In genomic region chr9:93821307-93821703, GRCh38 we compare ENCODE assay signal across 29 cellular contexts.
"Had no signal": no experiment of that assay in that cellular context is flagged by ENCODE, and none has a peak within 500 bp of the region (broad histone marks: within the 10 kb centered on the region; RNA-seq: fewer than 3 reads in every experiment).

No MANE protein-coding gene starts in this region.

- H3K27ac ChIP-seq: adrenal gland, body of pancreas, esophagus squamous epithelium, gastroesophageal sphincter, WERI-Rb-1 had no signal

- ATAC-seq: activated CD4-positive, CD25-positive, alpha-beta regulatory T cell treated with anti-CD3 and anti-CD28 coated beads, Interleukin-2, amount 50 U/mL, for 24 hours; activated CD8-positive, alpha-beta T cell treated with anti-CD3 and anti-CD28 coated beads for 36 hours; activated naive CD8-positive, alpha-beta T cell treated with anti-CD3 and anti-CD28 coated beads, Interleukin-2, amount 50 U/mL, for 24 hours; activated T-cell treated with anti-CD3 and anti-CD28 coated beads, Interleukin-2, amount 50 U/mL, for 4 hours; activated T-helper 17 cell treated with anti-CD3 and anti-CD28 coated beads, Interleukin-2, amount 50 U/mL, for 72 hours; body of pancreas; effector memory CD8-positive, alpha-beta T cell; gastroesophageal sphincter; T-helper 17 cell had no signal

- H3K4me3 ChIP-seq: adrenal gland, body of pancreas, esophagus squamous epithelium, gastroesophageal sphincter had no signal

- H3K36me3 ChIP-seq: adrenal gland, esophagus squamous epithelium, gastroesophageal sphincter, WERI-Rb-1 had no signal

- H3K9me3 ChIP-seq: adrenal gland, body of pancreas, esophagus squamous epithelium had no signal

- DNase-seq: activated B cell treated with CpG ODN at 0.5 μM for 24 hours; activated CD4-positive, alpha-beta T cell treated with anti-CD3 and anti-CD28 coated beads for 48 hours; activated CD4-positive, alpha-beta T cell treated with anti-CD3 and anti-CD28 coated beads, Interleukin-2, amount 50 U/mL, for 1 hour; activated CD4-positive, alpha-beta T cell treated with anti-CD3 and anti-CD28 coated beads, Interleukin-2, amount 50 U/mL, for 48 hours; activated CD8-positive, alpha-beta memory T cell treated with anti-CD3 and anti-CD28 coated beads for 24 hours; activated CD8-positive, alpha-beta T cell treated with anti-CD3 and anti-CD28 coated beads for 36 hours; activated effector memory CD4-positive, alpha-beta T cell treated with Interleukin-2 at 50 U/mL for 16 hours; activated gamma-delta T cell treated with Interleukin-2 at 50 U/mL for 16 hours; activated naive CD4-positive, alpha-beta T cell treated with anti-CD3 and anti-CD28 coated beads for 36 hours; activated naive CD8-positive, alpha-beta T cell treated with anti-CD3 and anti-CD28 coated beads for 36 hours; activated naive CD8-positive, alpha-beta T cell treated with anti-CD3 and anti-CD28 coated beads, Interleukin-2, amount 50 U/mL, for 24 hours; activated T-cell treated with anti-CD3 and anti-CD28 coated beads, Interleukin-2, amount 50 U/mL, for 4 hours; adrenal gland; amygdala; body of pancreas; caudate nucleus; cortex of kidney; effector CD4-positive, alpha-beta T cell; effector memory CD8-positive, alpha-beta T cell; erythroblast; esophagus squamous epithelium; foreskin melanocyte; T-helper 1 cell; T-helper 17 cell; T1000 had no signal

- H3K4me1 ChIP-seq: adrenal gland, body of pancreas, esophagus squamous epithelium, gastroesophageal sphincter had no signal

- H3K27me3 ChIP-seq: body of pancreas had no signal
